Comparison of ENCODE assay signal across 12 cellular contexts in genomic region chr5:27702339-27702820, GRCh38.
A peak's percentile ranks its signal among the peaks of the same experiment; 100 is the strongest.
DNase-seq lines count a peak whose midpoint lies in the region; ATAC-seq, FAIRE-seq and TF ChIP-seq lines count a peak whose summit lies in the region.
"Had no signal": no experiment of that assay in that cellular context is flagged by ENCODE, and none has a peak within 500 bp of the region (broad histone marks: within the 10 kb centered on the region; RNA-seq: fewer than 3 reads in every experiment).

No MANE protein-coding gene starts in this region.

- no peak overlapping the region for H3K18ac ChIP-seq in neuronal stem cell (ENCODE audit: low read length)

- H2BK12ac ChIP-seq in neuronal stem cell (ENCODE audit: low read length) = no peak overlapping the region

- no peak for FAIRE-seq in bronchial epithelial cell (lab: Jason Lieb, UNC)

- H3K23ac ChIP-seq in neuronal stem cell (ENCODE audit: low read depth, low read length, poor library complexity) = no peak overlapping the region

- H3K9me3 ChIP-seq in HEK293 (ENCODE audit: control insufficient read depth, insufficient read depth, low read depth, low read length) (no peaks in the 10 kb centered on the region), neuronal stem cell (replicated peaks in 1 of 2; ENCODE audit: control insufficient read depth in 2 of 2, insufficient read depth in 1 of 2, low read depth in 1 of 2, low read length in 2 of 2) (no peaks in the 10 kb centered on the region)
- H3K9me3 ChIP-seq: body of pancreas, gastroesophageal sphincter, sigmoid colon had no signal

- H3K4me3 ChIP-seq in HEK293 (ENCODE audit: low read depth, low read length) (no peak overlapping the region), bronchial epithelial cell (ENCODE audit: low read depth, low read length) (no peak overlapping the region), neuronal stem cell (ENCODE audit: low read length in 2 of 2) (no peak overlapping the region)
- H3K4me3 ChIP-seq: body of pancreas, gastroesophageal sphincter, sigmoid colon had no signal

- H3K27me3 ChIP-seq in bronchial epithelial cell (ENCODE audit: control insufficient read depth, insufficient read depth, low read length) (no peaks in the 10 kb centered on the region), neuronal stem cell (ENCODE audit: control insufficient read depth in 3 of 3, insufficient read depth in 3 of 3, low read depth in 1 of 3, low read length in 3 of 3) (no peaks in the 10 kb centered on the region)
- H3K27me3 ChIP-seq: body of pancreas, gastroesophageal sphincter, sigmoid colon had no signal

- no peaks in the 10 kb centered on the region for H3K79me1 ChIP-seq in neuronal stem cell (ENCODE audit: low read depth, low read length)

- no peak overlapping the region for H3K4me2 ChIP-seq in neuronal stem cell (ENCODE audit: insufficient read depth, low read length, poor library complexity, severe bottlenecking)

- DNase-seq in NCI-H524 treated with DMSO at 0.1 percent for 48 hours (lab: John Stamatoyannopoulos, UW) (peak; percentile 96), bronchial epithelial cell (ENCODE audit: low read depth) (peak; percentile 21), neuronal stem cell (ENCODE audit: low spot score) (peak; percentile 62), cortex of kidney (lab: John Stamatoyannopoulos, UW) (no peak), GDM1 (lab: John Stamatoyannopoulos, UW) (no peak)
- DNase-seq: body of pancreas, mammary epithelial cell, NCI-H1930, sigmoid colon had no signal

- peak overlapping the region; percentile 69 for H2AFZ ChIP-seq in neuronal stem cell (ENCODE audit: low read length)

- H3K36me3 ChIP-seq in HEK293 (ENCODE audit: control insufficient read depth in 2 of 2, insufficient read depth in 1 of 2, low read length in 2 of 2) (no peaks in the 10 kb centered on the region), bronchial epithelial cell (ENCODE audit: control insufficient read depth, insufficient read depth, low read length) (no peaks in the 10 kb centered on the region), neuronal stem cell (replicated peaks in 1 of 2; ENCODE audit: control insufficient read depth in 2 of 2, insufficient read depth in 2 of 2, low read length in 2 of 2) (no peaks in the 10 kb centered on the region)
- H3K36me3 ChIP-seq: gastroesophageal sphincter, sigmoid colon had no signal

- no peak overlapping the region for H3K9ac ChIP-seq in neuronal stem cell (ENCODE audit: low read depth, low read length, poor library complexity)

- POLR2A ChIA-PET in HEK293 (lab: Yijun Ruan, JAX) = interaction anchor here (0.7 kb wide), 2 partner anchors 115 to 600 kb away, joined by 3 to 4 read pairs; no protein-coding TSS in a partner anchor

- no peak overlapping the region for H2BK15ac ChIP-seq in neuronal stem cell (ENCODE audit: low read length)

- CTCF ChIA-PET in HEK293 (lab: Yijun Ruan, JAX) = no interaction called here

- H4K8ac ChIP-seq in neuronal stem cell (ENCODE audit: low read depth, low read length) = no peak overlapping the region

- H3K27ac ChIP-seq in HEK293 (ENCODE audit: extremely low read depth, low read depth, low read length) = no peak overlapping the region
- peak overlapping the region; percentile 14 for H3K27ac ChIP-seq in neuronal stem cell (replicated peaks; ENCODE audit: low read length)
- H3K27ac ChIP-seq: body of pancreas, gastroesophageal sphincter, sigmoid colon had no signal

- no peak overlapping the region for H2BK5ac ChIP-seq in neuronal stem cell (ENCODE audit: low read length)

- WGBS in neuronal stem cell (ENCODE audit: extremely low coverage in 2 of 2, insufficient read length in 2 of 2, insufficient replicate concordance in 1 of 2), 2 donors = no CpG with 5 or more reads among the region's 4 CpGs

- H2BK120ac ChIP-seq in neuronal stem cell (ENCODE audit: low read depth, low read length) = no peak overlapping the region

- H3K4ac ChIP-seq in neuronal stem cell (ENCODE audit: low read length) = no peak overlapping the region

- H3K4me1 ChIP-seq in HEK293 (ENCODE audit: control insufficient read depth, insufficient read depth, low read length) (no peaks in the 10 kb centered on the region), neuronal stem cell (ENCODE audit: control insufficient read depth in 2 of 2, insufficient read depth in 1 of 2, low read depth in 1 of 2, low read length in 2 of 2) (peaks cover 0 to 4% of the 10 kb centered on the region in 2 donors)
- H3K4me1 ChIP-seq: body of pancreas, gastroesophageal sphincter, sigmoid colon had no signal

- TF ChIP-seq CTCF in HEK293 (tag by site-specific recombination; IDR thresholded peaks at IDR 0.05) = no peak
- TF ChIP-seq CTCF in bronchial epithelial cell (IDR thresholded peaks at IDR 0.05; ENCODE audit: insufficient read depth, low read length, severe bottlenecking) = no peak

- no peak for ATAC-seq in GM21737 (IDR thresholded peaks at IDR 0.05; ENCODE audit: unreplicated experiment)
- ATAC-seq: body of pancreas, gastroesophageal sphincter had no signal

- H3K14ac ChIP-seq in neuronal stem cell (ENCODE audit: low read length) = no peak overlapping the region

- no peak overlapping the region for H4K91ac ChIP-seq in neuronal stem cell (ENCODE audit: low read depth, low read length, poor library complexity)

- H2AK5ac ChIP-seq in neuronal stem cell (ENCODE audit: low read depth, low read length) = no peak overlapping the region

TF ChIP-seq in HEK293, 187 proteins besides CTCF, POLR2A, EP300 and RAD21:
- peak; percentile 35; the same call in 1 of the 2 replicates for TF ChIP-seq TRIM28 (IDR thresholded peaks at IDR 0.05; ENCODE audit: borderline replicate concordance, low read length)
- TF ChIP-seq ZNF658 (tag by site-specific recombination; IDR thresholded peaks at IDR 0.05) = no peak

Comparison
In these comparisons a context has a peak if more than half of its experiments do, and no peak if none do; other contexts are left out.
1. DNase-seq: peak in NCI-H524 treated with DMSO at 0.1 percent for 48 hours (single experiment), bronchial epithelial cell (single experiment) and neuronal stem cell (single experiment); none in cortex of kidney (single experiment) and GDM1 (single experiment).